In genomic region chr10:93103953-93104352, GRCh38 we compare ENCODE assay signal across 21 cellular contexts. TPM values are rescaled to one million over a fixed set of nuclear protein-coding genes. Genes with fewer than 3 reads are reported as not detected.
DNase-seq lines count a peak whose midpoint lies in the region; ATAC-seq, FAIRE-seq and TF ChIP-seq lines count a peak whose summit lies in the region.
"Had no signal": no experiment of that assay in that cellular context is flagged by ENCODE, and none has a peak within 500 bp of the region (broad histone marks: within the 10 kb centered on the region; RNA-seq: fewer than 3 reads in every experiment).

No MANE protein-coding gene starts in this region.

- WGBS in K562 (ENCODE audit: insufficient coverage, low coverage, missing lambda C conversion rate), result 0% methylated on average over 1 of the region's 1 CpG

- peaks cover 3 to 13% of the 10 kb centered on the region in 2 experiments; a peak in 3 of 4 replicates for H3K4me1 ChIP-seq in HCT116 (ENCODE audit: control insufficient read depth in 1 of 2, insufficient read depth in 2 of 2, low read length in 2 of 2)
- no peaks in the 10 kb centered on the region; a peak in 1 of 5 replicates for H3K4me1 ChIP-seq in K562 (replicated peaks in 1 of 2; ENCODE audit: control insufficient read depth in 2 of 2, insufficient read depth in 2 of 2, low read length in 2 of 2)
- H3K4me1 ChIP-seq: BE2C had no signal

- H3K4me2 ChIP-seq in HCT116 (ENCODE audit: low read length) (no peak overlapping the region), K562 (ENCODE audit: insufficient read depth, low read length) (no peak overlapping the region)
- H3K4me2 ChIP-seq: BLaER1 had no signal

- H3K9me2 ChIP-seq in HCT116 (ENCODE audit: insufficient read depth), result no peaks in the 10 kb centered on the region

- H3K79me2 ChIP-seq in HCT116 (ENCODE audit: insufficient read depth, low read length), result no peaks in the 10 kb centered on the region
- no peaks in the 10 kb centered on the region for H3K79me2 ChIP-seq in K562 (ENCODE audit: control insufficient read depth, insufficient read depth, low read length)

- TF ChIP-seq EP300 in K562 (IDR thresholded peaks at IDR 0.05; ENCODE audit: low read length), result no peak

- CTCF ChIA-PET in HCT116 (lab: Charles Lee), result no interaction called here
- CTCF ChIA-PET in K562 (lab: Yijun Ruan, JAX; ENCODE audit: low intra/inter-chr PET ratio), result no interaction called here

- POLR2A ChIA-PET in HCT116 (lab: Charles Lee), result no interaction called here
- POLR2A ChIA-PET in K562 (lab: Yijun Ruan, JAX), result no interaction called here

- H3K9ac ChIP-seq in HCT116 (ENCODE audit: low read length), result no peak overlapping the region
- H3K9ac ChIP-seq in K562 (ENCODE audit: insufficient read depth in 1 of 2, low read depth in 2 of 2, low read length in 2 of 2), result no peak overlapping the region
- H3K9ac ChIP-seq: BLaER1 had no signal

- FAIRE-seq in GM19239 (lab: Jason Lieb, UNC) (peak; percentile 56), K562 (lab: Jason Lieb, UNC) (no peak)
- FAIRE-seq: GM12891 had no signal

- TF ChIP-seq POLR2A in HCT116 (IDR thresholded peaks at IDR 0.05; ENCODE audit: borderline replicate concordance, extremely low read depth, insufficient read depth, insufficient read length) (no peak), K562 (conservative IDR thresholded peaks at IDR 0.05) (no peak)

- no peak overlapping the region for H3K27ac ChIP-seq in HCT116 (ENCODE audit: low read depth, low read length)
- no peak overlapping the region for H3K27ac ChIP-seq in K562 (ENCODE audit: extremely low read depth, low read depth, low read length)
- H3K27ac ChIP-seq: BLaER1 had no signal

- intact Hi-C loops in HCT116 (cut with micrococcal nuclease) (no loop called here), K562 (cut with micrococcal nuclease) (no loop called here)

- BruUV-seq in HCT116 (replicated peaks; lab: Mats Ljungman, UMichigan), result no TSS peak
- no TSS peak for BruUV-seq in K562 (replicated peaks; lab: Mats Ljungman, UMichigan)

- in situ Hi-C loops in K562 (cut with MboI), result no loop called here

- no peaks in the 10 kb centered on the region for H4K20me1 ChIP-seq in HCT116 (ENCODE audit: insufficient read depth)
- no peaks in the 10 kb centered on the region for H4K20me1 ChIP-seq in K562 (replicated peaks; ENCODE audit: control insufficient read depth, insufficient read depth, low read length)
- H4K20me1 ChIP-seq: BLaER1 had no signal

- TF ChIP-seq RAD21 in HCT116 (IDR thresholded peaks at IDR 0.05; ENCODE audit: low read depth) (no peak), K562 (CRISPR knock-in tag; conservative IDR thresholded peaks at IDR 0.05 in 1 of 2, IDR thresholded peaks at IDR 0.05 in 1 of 2) (no peak)

- peaks cover 0 to 5% of the 10 kb centered on the region in 2 experiments; a peak in 2 of 4 replicates for H3K9me3 ChIP-seq in HCT116 (ENCODE audit: control insufficient read depth in 1 of 2, insufficient read depth in 1 of 2, low read depth in 1 of 2, low read length in 2 of 2)
- no peaks in the 10 kb centered on the region for H3K9me3 ChIP-seq in K562 (replicated peaks; ENCODE audit: control insufficient read depth, insufficient read depth, low read depth, low read length)
- H3K9me3 ChIP-seq: BE2C, BLaER1 had no signal

- H3K4me3 ChIP-seq in HCT116 (replicated peaks in 1 of 2; ENCODE audit: low read depth in 1 of 2, low read length in 2 of 2) (no peak overlapping the region), K562 (no peak overlapping the region)
- H3K4me3 ChIP-seq: BLaER1 had no signal

- no peaks in the 10 kb centered on the region for H3K36me3 ChIP-seq in HCT116 (ENCODE audit: control insufficient read depth in 1 of 2, insufficient read depth in 2 of 2, low read length in 2 of 2)
- no peaks in the 10 kb centered on the region for H3K36me3 ChIP-seq in K562 (ENCODE audit: control insufficient read depth, insufficient read depth, low read length)
- H3K36me3 ChIP-seq: BE2C, BLaER1 had no signal

- no peaks in the 10 kb centered on the region for H3K9me1 ChIP-seq in K562 (ENCODE audit: control insufficient read depth, insufficient read depth, low read length)

- H2AFZ ChIP-seq in HCT116 (ENCODE audit: low read depth, low read length, poor library complexity, severe bottlenecking) (no peak overlapping the region), K562 (ENCODE audit: low read depth, low read length) (no peak overlapping the region)

- ATAC-seq in HCT116 (no peak), K562 (no peak), HG03280 (IDR thresholded peaks at IDR 0.05; ENCODE audit: unreplicated experiment) (no peak)

- TF ChIP-seq CTCF in HCT116 (IDR thresholded peaks at IDR 0.05 in 2 of 3, conservative IDR thresholded peaks at IDR 0.05 in 1 of 3; ENCODE audit: borderline replicate concordance in 1 of 3, insufficient read depth in 1 of 3, low read depth in 2 of 3, low read length in 2 of 3) (no peak), K562 (IDR thresholded peaks at IDR 0.05 in 2 of 3, conservative IDR thresholded peaks at IDR 0.05 in 1 of 3; ENCODE audit: insufficient read depth in 2 of 3, low read depth in 1 of 3, low read length in 3 of 3) (no peak)

- no peak for DNase-seq in GM19239 (ENCODE audit: insufficient read length, low spot score)
- no peak for DNase-seq in HCT116 (ENCODE audit: low read depth, low spot score)
- no peak for DNase-seq in K562 (ENCODE audit: extremely low read depth in 1 of 4, low spot score in 3 of 4)
- no peak for DNase-seq in central memory CD4-positive, alpha-beta T cell
- DNase-seq in GOT3 (lab: John Stamatoyannopoulos, UW), result no peak
- DNase-seq: 8988T; ACHN; BE2C; C1 segment of cervical spinal cord; CD4-positive, alpha-beta memory T cell; CD4-positive, CD25-positive, alpha-beta regulatory T cell; CD8-positive, alpha-beta memory T cell; COR-L47; DMS79 treated with DMSO at 0.1 percent for 48 hours; GF-D8 had no signal

- RAD21 ChIA-PET in HCT116 (lab: Charles Lee; ENCODE audit: low non-redundant PET in 1 of 2, low total read pairs in 2 of 2, uncharacterized antibody in 2 of 2, unreplicated experiment in 2 of 2), result no interaction called here

- H3K27me3 ChIP-seq in HCT116 (ENCODE audit: insufficient read depth, low read length) (no peaks in the 10 kb centered on the region), K562 (ENCODE audit: control insufficient read depth in 2 of 2, insufficient read depth in 2 of 2, low read length in 2 of 2) (no peaks in the 10 kb centered on the region)
- H3K27me3 ChIP-seq: BE2C, BLaER1 had no signal

TF ChIP-seq in HCT116, 20 proteins besides CTCF, POLR2A, EP300 and RAD21 (continues in another document):
- TF ChIP-seq ZFX (IDR thresholded peaks at IDR 0.05), result no peak
- TF ChIP-seq EZH2phosphoT487 (IDR thresholded peaks at IDR 0.05; ENCODE audit: borderline replicate concordance), result no peak
- TF ChIP-seq CBX3 (IDR thresholded peaks at IDR 0.05; ENCODE audit: low read depth), result peak; percentile 38; the same call in 1 of the 2 replicates
- no peak for TF ChIP-seq JUND (IDR thresholded peaks at IDR 0.05)

TF ChIP-seq in K562, 482 proteins besides CTCF, POLR2A, EP300 and RAD21 (continues in another document):
- no peak for TF ChIP-seq LCOR (CRISPR knock-in tag; IDR thresholded peaks at IDR 0.05)
- TF ChIP-seq L3MBTL2 (IDR thresholded peaks at IDR 0.05), result no peak
- TF ChIP-seq ZNF507 (tag; conservative IDR thresholded peaks at IDR 0.05), result peak; percentile 98
- no peak for TF ChIP-seq ZBTB8A (IDR thresholded peaks at IDR 0.05; ENCODE audit: partially characterized antibody)
- TF ChIP-seq ZNF75A (CRISPR knock-in tag; IDR thresholded peaks at IDR 0.05), result no peak

RNA-seq across cellular contexts. Expression of gene CYP26A1, which starts 30.3 kb away (rescaled TPM):
- total RNA-seq in HCT116 (2021; ENCODE audit: unreplicated experiment) (0.17 TPM), K562 (2014; rRNA removed) (1.4 and 1.6 TPM in 2 replicates), K562 (2014; rRNA removed; fragmentation: Illumina TruSeq; extraction: Trizol) (1.2 and 1.4 TPM in 2 replicates), K562 (2015; rRNA removed; fragmentation: Illumina TruSeq; extraction: Trizol) (5.0 and 5.2 TPM in 2 replicates), K562 (2021) (1.6 and 2.5 TPM in 2 replicates)
- polyA plus RNA-seq in HCT116 (2012), result 0.06 and 0.12 TPM in 2 replicates
- total RNA-seq in K562 (2011; cell fraction: chromatin; rRNA removed; ENCODE audit: low replicate concordance), result 5.2 and 7.0 TPM in 2 replicates
- 4.5 and 10.0 TPM in 2 replicates for total RNA-seq in K562 (2011; cell fraction: nucleolus; rRNA removed)
- 2.8 and 5.3 TPM in 2 replicates for total RNA-seq in K562 (2011; cell fraction: nucleoplasm; rRNA removed)
- polyA plus RNA-seq in K562 (2011; rRNA removed) (4.0 and 5.1 TPM in 2 replicates), K562 (2014; fragmentation: Illumina TruSeq; extraction: Trizol) (0.54 and 1.5 TPM in 2 replicates), K562 (2014; fragmentation: Nextera tagmentation; extraction: Ambion mirVana) (under 1 TPM; 0.11 to 0.38 TPM), K562 (2014; rRNA removed) (1.6 TPM in 2 replicates)
- 2.3 and 5.8 TPM in 2 replicates for polyA plus RNA-seq in K562 (2011; cell fraction: cytosol; rRNA removed)
- 10.4 and 19.4 TPM in 2 replicates for polyA plus RNA-seq in K562 (2011; cell fraction: nucleus; rRNA removed)
- 2.4 and 3.1 TPM in 2 replicates for polyA plus RNA-seq in K562 (2012)
- polyA minus RNA-seq in K562 (2011; rRNA and poly(A)+ RNA removed), result 0.98 and 1.4 TPM in 2 replicates
- 0.86 and 1.3 TPM in 2 replicates for polyA minus RNA-seq in K562 (2011; cell fraction: cytosol; rRNA and poly(A)+ RNA removed)
- polyA minus RNA-seq in K562 (2011; cell fraction: nucleus; rRNA and poly(A)+ RNA removed), result 3.7 and 4.4 TPM in 2 replicates
- total RNA-seq: A673; CD4-positive, alpha-beta memory T cell; CD4-positive, CD25-positive, alpha-beta regulatory T cell; CD8-positive, alpha-beta memory T cell had no signal
- polyA plus RNA-seq: AG04450; CD14-positive monocyte; CD4-positive, alpha-beta memory T cell; CD4-positive, CD25-positive, alpha-beta regulatory T cell; CD8-positive, alpha-beta memory T cell had no signal

RNA-seq across cellular contexts. Expression of gene CYP26C1, which starts 43.4 kb away (rescaled TPM):
- total RNA-seq in HCT116 (2021; ENCODE audit: unreplicated experiment) (0.07 TPM), K562 (2014; rRNA removed) (0.08 and 0.09 TPM in 2 replicates), K562 (2014; rRNA removed; fragmentation: Illumina TruSeq; extraction: Trizol) (not detected in 2 replicates), K562 (2015; rRNA removed; fragmentation: Illumina TruSeq; extraction: Trizol) (0.07 and 0.08 TPM in 2 replicates), K562 (2021) (0.07 and 0.16 TPM in 2 replicates)
- polyA plus RNA-seq in HCT116 (2012), result 0.01 TPM in 1 of 2 replicates, not detected in the other
- 0.72 and 1.5 TPM in 2 replicates for total RNA-seq in K562 (2011; cell fraction: chromatin; rRNA removed; ENCODE audit: low replicate concordance)
- 0.26 and 0.83 TPM in 2 replicates for total RNA-seq in K562 (2011; cell fraction: nucleolus; rRNA removed)
- total RNA-seq in K562 (2011; cell fraction: nucleoplasm; rRNA removed), result 0.59 and 0.84 TPM in 2 replicates
- polyA plus RNA-seq in K562 (2011; rRNA removed) (not detected in 2 replicates), K562 (2014; fragmentation: Illumina TruSeq; extraction: Trizol) (not detected in 2 replicates), K562 (2014; fragmentation: Nextera tagmentation; extraction: Ambion mirVana) (not detected), K562 (2014; rRNA removed) (not detected in 2 replicates)
- polyA plus RNA-seq in K562 (2011; cell fraction: cytosol; rRNA removed), result not detected in 2 replicates
- polyA plus RNA-seq in K562 (2011; cell fraction: nucleus; rRNA removed), result 0.08 and 0.13 TPM in 2 replicates
- 0.04 TPM in 1 of 2 replicates, not detected in the other for polyA plus RNA-seq in K562 (2012)
- polyA minus RNA-seq in K562 (2011; rRNA and poly(A)+ RNA removed), result 0.04 and 0.06 TPM in 2 replicates
- polyA minus RNA-seq in K562 (2011; cell fraction: cytosol; rRNA and poly(A)+ RNA removed), result not detected in 2 replicates
- 0.67 and 1.00 TPM in 2 replicates for polyA minus RNA-seq in K562 (2011; cell fraction: nucleus; rRNA and poly(A)+ RNA removed)
- total RNA-seq: CD4-positive, CD25-positive, alpha-beta regulatory T cell; CD8-positive, alpha-beta memory T cell had no signal
- polyA plus RNA-seq: AG04450; CD14-positive monocyte; CD4-positive, CD25-positive, alpha-beta regulatory T cell; CD8-positive, alpha-beta memory T cell had no signal
